ENCODE assay signal across 34 cellular contexts in genomic region chr6:56608332-56608731, GRCh38.
"Had no signal": no experiment of that assay in that cellular context is flagged by ENCODE, and none has a peak within 500 bp of the region (broad histone marks: within the 10 kb centered on the region; RNA-seq: fewer than 3 reads in every experiment).

No MANE protein-coding gene starts in this region.

- H3K27ac Mint-ChIP-seq: activated B cell treated with CpG ODN at 0.5 μM for 24 hours; activated CD4-positive, alpha-beta memory T cell treated with anti-CD3 and anti-CD28 coated beads for 36 hours; activated CD4-positive, alpha-beta T cell treated with anti-CD3 and anti-CD28 coated beads, Interleukin-2, amount 10 ng/mL, durations not matched to agents 24 days and 14 days; activated CD8-positive, alpha-beta T cell treated with anti-CD3 and anti-CD28 coated beads for 36 hours; activated naive CD4-positive, alpha-beta T cell treated with anti-CD3 and anti-CD28 coated beads for 36 hours; activated naive CD4-positive, alpha-beta T cell treated with anti-CD3 and anti-CD28 coated beads, Interleukin-2, amount 50 U/mL, for 72 hours; activated naive CD8-positive, alpha-beta T cell treated with anti-CD3 and anti-CD28 coated beads for 36 hours; activated T-cell treated with anti-CD3 and anti-CD28 coated beads, Interleukin-2, amount 50 U/mL, for 72 hours; activated T-helper 1 cell treated with anti-CD3 and anti-CD28 coated beads, Interleukin-12 subunit alpha, Interleukin-12 subunit beta, Interleukin-2, Interleukin-4 antibody, amounts not matched to agents 30 ng/mL and 10 ng/mL and 1 ng/mL, durations not matched to agents 14 hours and 24 hours and 36 hours; activated T-helper 17 cell treated with anti-CD3 and anti-CD28 coated beads, Interleukin-2, amount 50 U/mL, for 72 hours; T-helper 1 cell treated with Interleukin-12 subunit alpha and Interleukin-12 subunit beta and Interleukin-4 antibody, amounts not matched to agents 30 μg/mL and 1 μg/mL, for 36 hours; T-helper 2 cell treated with Interferon-gamma antibody and Interleukin-4, amounts not matched to agents 5 μg/mL and 100 μg/mL, for 36 hours had no signal

- H3K4me1 ChIP-seq: adrenal gland, body of pancreas, breast epithelium had no signal

- H3K36me3 ChIP-seq: breast epithelium had no signal

- DNase-seq: activated B cell treated with CpG ODN at 0.5 μM for 24 hours; activated CD4-positive, alpha-beta memory T cell treated with anti-CD3 and anti-CD28 coated beads for 36 hours; activated CD4-positive, alpha-beta T cell treated with anti-CD3 and anti-CD28 coated beads for 4 hours; activated CD4-positive, alpha-beta T cell treated with anti-CD3 and anti-CD28 coated beads, Interleukin-2, amount 10 ng/mL, durations not matched to agents 24 days and 14 days; activated CD4-positive, alpha-beta T cell treated with anti-CD3 and anti-CD28 coated beads, Interleukin-2, amount 50 U/mL, for 1 hour; activated CD4-positive, alpha-beta T cell treated with anti-CD3 and anti-CD28 coated beads, Interleukin-2, amount 50 U/mL, for 4 hours; activated CD4-positive, CD25-positive, alpha-beta regulatory T cell treated with anti-CD3 and anti-CD28 coated beads, Interleukin-2, amount 50 U/mL, for 72 hours; activated CD8-positive, alpha-beta memory T cell treated with anti-CD3 and anti-CD28 coated beads, Interleukin-2, amount 50 U/mL, for 4 hours; activated CD8-positive, alpha-beta T cell treated with anti-CD3 and anti-CD28 coated beads for 36 hours; activated effector memory CD4-positive, alpha-beta T cell treated with anti-CD3 and anti-CD28 coated beads, Interleukin-2, amount 50 U/mL, for 16 hours; activated gamma-delta T cell treated with Interleukin-2 at 50 U/mL for 16 hours; activated naive CD4-positive, alpha-beta T cell; activated naive CD4-positive, alpha-beta T cell treated with anti-CD3 and anti-CD28 coated beads for 36 hours; activated naive CD4-positive, alpha-beta T cell treated with anti-CD3 and anti-CD28 coated beads, Interleukin-2, amount 50 U/mL, for 16 hours; activated naive CD8-positive, alpha-beta T cell treated with anti-CD3 and anti-CD28 coated beads for 36 hours; activated T-cell treated with anti-CD3 and anti-CD28 coated beads for 4 hours; activated T-cell treated with anti-CD3 and anti-CD28 coated beads, Interleukin-2, amount 50 U/mL, for 1 hour; activated T-cell treated with anti-CD3 and anti-CD28 coated beads, Interleukin-2, amount 50 U/mL, for 4 hours; activated T-cell treated with anti-CD3 and anti-CD28 coated beads, Interleukin-2, amount 50 U/mL, for 72 hours; adrenal gland; amniotic stem cell; aorta; body of pancreas; brain microvascular endothelial cell; central memory CD4-positive, alpha-beta T cell; T-helper 2 cell; T-helper 9 cell had no signal

- ATAC-seq: activated CD8-positive, alpha-beta T cell treated with anti-CD3 and anti-CD28 coated beads for 36 hours; activated T-cell treated with anti-CD3 and anti-CD28 coated beads, Interleukin-2, amount 50 U/mL, for 4 hours; activated T-helper 17 cell treated with anti-CD3 and anti-CD28 coated beads, Interleukin-2, amount 50 U/mL, for 72 hours; body of pancreas had no signal

- H3K4me3 ChIP-seq: adrenal gland, body of pancreas, breast epithelium had no signal

- H3K4me3 Mint-ChIP-seq: activated B cell treated with CpG ODN at 0.5 μM for 24 hours; activated CD4-positive, alpha-beta memory T cell treated with anti-CD3 and anti-CD28 coated beads for 36 hours; activated CD4-positive, alpha-beta T cell treated with anti-CD3 and anti-CD28 coated beads, Interleukin-2, amount 10 ng/mL, durations not matched to agents 24 days and 14 days; activated CD8-positive, alpha-beta T cell treated with anti-CD3 and anti-CD28 coated beads for 36 hours; activated naive CD4-positive, alpha-beta T cell treated with anti-CD3 and anti-CD28 coated beads for 36 hours; activated naive CD8-positive, alpha-beta T cell treated with anti-CD3 and anti-CD28 coated beads for 36 hours; activated T-cell treated with anti-CD3 and anti-CD28 coated beads, Interleukin-2, amount 50 U/mL, for 4 hours; activated T-helper 1 cell treated with anti-CD3 and anti-CD28 coated beads, Interleukin-12 subunit alpha, Interleukin-12 subunit beta, Interleukin-2, Interleukin-4 antibody, amounts not matched to agents 30 ng/mL and 10 ng/mL and 1 ng/mL, durations not matched to agents 14 hours and 24 hours and 36 hours; activated T-helper 17 cell treated with anti-CD3 and anti-CD28 coated beads, Interleukin-2, amount 50 U/mL, for 72 hours; T-helper 1 cell treated with Interleukin-12 subunit alpha and Interleukin-12 subunit beta and Interleukin-4 antibody, amounts not matched to agents 30 μg/mL and 1 μg/mL, for 36 hours; T-helper 2 cell treated with Interferon-gamma antibody and Interleukin-4, amounts not matched to agents 5 μg/mL and 100 μg/mL, for 36 hours had no signal

- H3K27ac ChIP-seq: adrenal gland, body of pancreas, brain microvascular endothelial cell, breast epithelium, VCaP had no signal

- H3K9me3 ChIP-seq: adrenal gland, body of pancreas, breast epithelium had no signal

- H3K9me3 Mint-ChIP-seq: activated B cell treated with CpG ODN at 0.5 μM for 24 hours; activated CD4-positive, alpha-beta memory T cell treated with anti-CD3 and anti-CD28 coated beads for 36 hours; activated CD4-positive, alpha-beta T cell treated with anti-CD3 and anti-CD28 coated beads, Interleukin-2, amount 10 ng/mL, durations not matched to agents 24 days and 14 days; activated CD8-positive, alpha-beta T cell treated with anti-CD3 and anti-CD28 coated beads for 36 hours; activated naive CD4-positive, alpha-beta T cell treated with anti-CD3 and anti-CD28 coated beads for 36 hours; activated naive CD4-positive, alpha-beta T cell treated with anti-CD3 and anti-CD28 coated beads, Interleukin-2, amount 50 U/mL, for 72 hours; activated naive CD8-positive, alpha-beta T cell treated with anti-CD3 and anti-CD28 coated beads for 36 hours; activated T-cell treated with anti-CD3 and anti-CD28 coated beads, Interleukin-2, amount 50 U/mL, for 4 hours; activated T-cell treated with anti-CD3 and anti-CD28 coated beads, Interleukin-2, amount 50 U/mL, for 72 hours; activated T-helper 1 cell treated with anti-CD3 and anti-CD28 coated beads, Interleukin-12 subunit alpha, Interleukin-12 subunit beta, Interleukin-2, Interleukin-4 antibody, amounts not matched to agents 30 ng/mL and 10 ng/mL and 1 ng/mL, durations not matched to agents 14 hours and 24 hours and 36 hours; activated T-helper 17 cell treated with anti-CD3 and anti-CD28 coated beads, Interleukin-2, amount 50 U/mL, for 72 hours; T-helper 1 cell treated with Interleukin-12 subunit alpha and Interleukin-12 subunit beta and Interleukin-4 antibody, amounts not matched to agents 30 μg/mL and 1 μg/mL, for 36 hours; T-helper 2 cell treated with Interferon-gamma antibody and Interleukin-4, amounts not matched to agents 5 μg/mL and 100 μg/mL, for 36 hours had no signal

- H3K36me3 Mint-ChIP-seq: activated CD4-positive, alpha-beta memory T cell treated with anti-CD3 and anti-CD28 coated beads for 36 hours; activated naive CD4-positive, alpha-beta T cell treated with anti-CD3 and anti-CD28 coated beads, Interleukin-2, amount 50 U/mL, for 72 hours; activated naive CD8-positive, alpha-beta T cell treated with anti-CD3 and anti-CD28 coated beads for 36 hours had no signal

- H3K27me3 ChIP-seq: adrenal gland, body of pancreas, brain microvascular endothelial cell, breast epithelium had no signal

- H3K4me1 Mint-ChIP-seq: activated B cell treated with CpG ODN at 0.5 μM for 24 hours; activated CD4-positive, alpha-beta T cell treated with anti-CD3 and anti-CD28 coated beads, Interleukin-2, amount 10 ng/mL, durations not matched to agents 24 days and 14 days; activated naive CD8-positive, alpha-beta T cell treated with anti-CD3 and anti-CD28 coated beads for 36 hours had no signal
